ENCODE assay signal across 19 cellular contexts in the genomic region with DNA sequence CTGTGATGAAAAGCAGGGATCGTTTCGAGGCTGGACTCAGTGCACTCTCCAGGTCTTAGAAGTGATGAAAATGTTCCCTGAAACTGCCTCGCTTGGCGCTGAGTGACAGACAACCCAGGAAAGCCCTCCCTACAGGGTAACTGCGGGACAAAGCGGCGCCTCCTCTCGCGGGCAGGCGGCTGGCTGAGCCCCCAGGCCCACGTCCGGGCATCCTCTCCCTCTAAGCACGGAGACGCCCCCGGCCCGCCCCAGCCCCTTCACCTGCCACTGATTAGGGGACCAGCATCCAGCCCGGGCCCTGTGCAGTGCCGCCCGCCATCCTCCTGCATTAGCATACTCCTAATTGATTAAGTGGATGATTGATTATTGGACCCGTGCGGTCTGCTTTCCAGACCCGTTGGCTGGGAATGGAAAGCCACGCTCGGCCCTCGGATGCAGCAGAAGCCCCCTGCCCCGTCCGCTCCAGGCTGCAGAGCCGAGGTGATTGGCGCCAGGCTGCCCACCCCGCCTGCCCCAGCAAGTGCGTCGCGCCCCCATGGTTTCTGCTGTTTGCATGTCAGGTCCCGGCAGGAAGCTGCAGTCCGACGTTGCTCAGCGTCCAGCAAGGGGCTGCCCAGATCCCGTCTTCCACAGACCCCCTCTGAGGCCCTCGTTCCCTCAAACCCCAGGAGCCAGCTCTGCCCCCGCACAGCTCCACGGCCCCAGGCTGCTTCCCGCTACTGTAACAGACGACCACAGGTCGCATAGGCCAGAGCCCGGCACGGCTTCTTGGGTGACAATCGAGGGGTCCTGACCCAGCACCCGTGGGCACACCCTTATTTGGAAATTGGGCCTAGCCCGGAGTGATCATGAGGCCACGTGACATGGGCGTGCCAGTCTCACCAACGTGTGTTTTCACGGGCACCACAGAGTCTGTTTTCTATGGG.
DNase-seq lines count a peak whose midpoint lies in the region; ATAC-seq and TF ChIP-seq lines count a peak whose summit lies in the region.
"Had no signal": no experiment of that assay in that cellular context is flagged by ENCODE, and none has a peak within 500 bp of the region (broad histone marks: within the 10 kb centered on the region; RNA-seq: fewer than 3 reads in every experiment).

No MANE protein-coding gene starts in this region.

- intact Hi-C loops in Right ventricle myocardium superior (cut with DNase I) (no loop called here), cardiac septum (cut with DNase I) (no loop called here), lower lobe of right lung (cut with DNase I) (no loop called here), testis (cut with DNase I; ENCODE audit: low total_unique reads) (no loop called here)

- 79 to 81% methylated on average over 29 to 49 of the region's 53 CpGs for WGBS in testis, 2 donors

- H3K4me3 ChIP-seq in LNCaP clone FGC (ENCODE audit: low read depth, low read length), result peak overlapping the region; percentile 99
- no peak overlapping the region for H3K4me3 ChIP-seq in lower lobe of right lung
- H3K4me3 ChIP-seq in testis, result peak overlapping the region; percentile 37 to 58
- H3K4me3 ChIP-seq: A549 had no signal

- no peaks in the 10 kb centered on the region for H3K36me3 ChIP-seq in lower lobe of right lung
- H3K36me3 ChIP-seq in testis (ENCODE audit: low read depth, missing control alignments), result no peaks in the 10 kb centered on the region

- H3K9me3 ChIP-seq in lower lobe of right lung (no peaks in the 10 kb centered on the region), testis (no peaks in the 10 kb centered on the region)
- H3K9me3 ChIP-seq: A549 had no signal

- DNase-seq in Right ventricle myocardium superior, result peak; percentile 31
- no peak for DNase-seq in cardiac septum (ENCODE audit: low spot score)
- DNase-seq in LNCaP clone FGC (ENCODE audit: low read depth), result no peak
- peak; percentile 46 for DNase-seq in lower lobe of right lung
- DNase-seq in testis, result no peak
- DNase-seq in HCEC 1CT, result no peak
- DNase-seq in NCI-H2081 treated with DMSO at 0.1 percent for 48 hours (lab: John Stamatoyannopoulos, UW), result no peak
- DNase-seq: C1 segment of cervical spinal cord, DND-41, Kasumi-1, MM.1S, NCI-H1092, NCI-H146, NCI-H2029 treated with DMSO at 0.1 percent for 48 hours, NCI-H446 treated with DMSO at 0.1 percent for 48 hours, OCI-M1, SIG-M5 had no signal

- H3K27me3 ChIP-seq in lower lobe of right lung (ENCODE audit: low read depth), result no peaks in the 10 kb centered on the region
- no peaks in the 10 kb centered on the region for H3K27me3 ChIP-seq in testis

- H3K27ac ChIP-seq in lower lobe of right lung (no peak overlapping the region), testis (no peak overlapping the region)
- H3K27ac ChIP-seq: A549 had no signal

- no peak for TF ChIP-seq CTCF in LNCaP clone FGC (IDR thresholded peaks at IDR 0.05; ENCODE audit: control insufficient read depth, extremely low read depth, insufficient read depth)
- TF ChIP-seq CTCF in lower lobe of right lung (IDR thresholded peaks at IDR 0.05), result no peak
- TF ChIP-seq CTCF in testis (IDR thresholded peaks at IDR 0.05), result no peak

- no peaks in the 10 kb centered on the region for H3K4me1 ChIP-seq in lower lobe of right lung
- H3K4me1 ChIP-seq in testis, result no peaks in the 10 kb centered on the region
- H3K4me1 ChIP-seq: A549 had no signal

- ATAC-seq in Right ventricle myocardium superior (ENCODE audit: poor library complexity), result no peak
- ATAC-seq in lower lobe of right lung, result no peak
- no peak for ATAC-seq in GM19455 (IDR thresholded peaks at IDR 0.05; ENCODE audit: unreplicated experiment)
- ATAC-seq: A549 had no signal

- TF ChIP-seq POLR2A in testis (IDR thresholded peaks at IDR 0.05), result no peak

Comparison
In these comparisons a context has a peak if more than half of its experiments do, and no peak if none do; other contexts are left out.
1. DNase-seq: peak in Right ventricle myocardium superior (single experiment) and lower lobe of right lung (single experiment); none in cardiac septum (single experiment), LNCaP clone FGC (single experiment), testis (single experiment), HCEC 1CT (single experiment) and NCI-H2081 treated with DMSO at 0.1 percent for 48 hours (single experiment).